ENCODE assay signal across 28 cellular contexts in the genomic region with DNA sequence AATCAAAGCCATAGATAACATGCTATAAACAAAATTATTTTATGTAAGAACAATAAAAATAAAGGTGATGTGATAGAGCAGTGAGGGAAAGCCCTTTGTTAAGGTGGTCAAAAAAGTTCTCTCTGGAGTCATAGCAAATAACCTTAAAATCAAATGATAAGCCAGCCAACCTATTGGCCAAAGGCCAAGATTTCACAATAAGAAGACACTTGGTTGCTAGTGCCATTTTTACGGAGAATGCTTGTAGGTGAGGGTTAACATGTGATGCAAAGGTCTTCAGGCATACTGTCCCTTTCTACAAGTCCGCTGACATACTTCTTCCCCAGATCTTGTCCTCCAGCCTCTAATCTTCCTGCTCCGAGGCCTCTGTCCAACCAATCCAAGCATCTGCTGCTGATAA.
"Had no signal": no experiment of that assay in that cellular context is flagged by ENCODE, and none has a peak within 500 bp of the region (broad histone marks: within the 10 kb centered on the region; RNA-seq: fewer than 3 reads in every experiment).

No MANE protein-coding gene starts in this region.

- H3K27ac ChIP-seq: colonic mucosa, coronary artery, dorsolateral prefrontal cortex, epithelial cell of prostate, esophagus muscularis mucosa, esophagus squamous epithelium, foreskin keratinocyte, gastrocnemius medialis, gastroesophageal sphincter, heart left ventricle, heart right ventricle, hepatocyte had no signal

- ATAC-seq: effector memory CD8-positive, alpha-beta T cell; esophagus mucosa; foreskin keratinocyte; gastrocnemius medialis; gastroesophageal sphincter; heart left ventricle; heart right ventricle had no signal

- H3K27me3 ChIP-seq: colonic mucosa, dorsolateral prefrontal cortex, esophagus muscularis mucosa, esophagus squamous epithelium, foreskin keratinocyte, gastrocnemius medialis, gastroesophageal sphincter, heart left ventricle, heart right ventricle, hepatocyte had no signal

- H3K79me2 ChIP-seq: hepatocyte had no signal

- FAIRE-seq: endometrium, endothelial cell of umbilical vein, frontal cortex had no signal

- H2AFZ ChIP-seq: hepatocyte had no signal

- H3K4me1 ChIP-seq: colonic mucosa, esophagus squamous epithelium, foreskin keratinocyte, gastrocnemius medialis, gastroesophageal sphincter, heart left ventricle, heart right ventricle had no signal

- DNase-seq: colonic mucosa; cortex of kidney; dermis blood vessel endothelial cell; dorsolateral prefrontal cortex; effector CD4-positive, alpha-beta T cell; effector CD8-positive, alpha-beta T cell; effector memory CD4-positive, alpha-beta T cell; effector memory CD8-positive, alpha-beta T cell; endodermal cell; erythroblast; esophagus squamous epithelium; foreskin fibroblast; foreskin keratinocyte; foreskin melanocyte; gastrocnemius medialis; glutamatergic neuron; head of caudate nucleus; heart left ventricle; heart right ventricle had no signal

- H3K4me3 ChIP-seq: colonic mucosa, coronary artery, dorsolateral prefrontal cortex, esophagus muscularis mucosa, esophagus squamous epithelium, gastrocnemius medialis, gastroesophageal sphincter, heart left ventricle, heart right ventricle, hepatocyte had no signal

- H3K36me3 ChIP-seq: colonic mucosa, esophagus muscularis mucosa, esophagus squamous epithelium, gastrocnemius medialis, gastroesophageal sphincter, heart left ventricle, heart right ventricle had no signal

- H3K9me3 ChIP-seq: colonic mucosa, esophagus muscularis mucosa, esophagus squamous epithelium, gastrocnemius medialis, gastroesophageal sphincter, heart left ventricle, heart right ventricle had no signal

- H3K4me2 ChIP-seq: hepatocyte had no signal
